Comparison of ENCODE assay signal across 32 cellular contexts in genomic region chr5:143946821-143947220, GRCh38.
"Had no signal": no experiment of that assay in that cellular context is flagged by ENCODE, and none has a peak within 500 bp of the region (broad histone marks: within the 10 kb centered on the region; RNA-seq: fewer than 3 reads in every experiment).

No MANE protein-coding gene starts in this region.

- H3K4me1 Mint-ChIP-seq: activated B cell treated with CpG ODN at 0.5 μM for 24 hours had no signal

- H3K27ac ChIP-seq: cardiac muscle cell, Peyer's patch, VCaP had no signal

- H3K9me3 ChIP-seq: Peyer's patch had no signal

- DNase-seq: activated B cell treated with CpG ODN at 0.5 μM for 24 hours; activated CD4-positive, alpha-beta memory T cell treated with anti-CD3 and anti-CD28 coated beads for 36 hours; activated CD4-positive, alpha-beta T cell treated with anti-CD3 and anti-CD28 coated beads for 4 hours; activated CD4-positive, alpha-beta T cell treated with anti-CD3 and anti-CD28 coated beads, Interleukin-2, amount 50 U/mL, for 1 hour; activated CD4-positive, CD25-positive, alpha-beta regulatory T cell treated with anti-CD3 and anti-CD28 coated beads, Interleukin-2, amount 50 U/mL, for 72 hours; activated CD8-positive, alpha-beta memory T cell treated with anti-CD3 and anti-CD28 coated beads, Interleukin-2, amount 50 U/mL, for 4 hours; activated gamma-delta T cell treated with Interleukin-2 at 50 U/mL for 16 hours; activated naive CD4-positive, alpha-beta T cell treated with anti-CD3 and anti-CD28 coated beads for 36 hours; activated T-cell treated with anti-CD3 and anti-CD28 coated beads for 4 hours; activated T-cell treated with anti-CD3 and anti-CD28 coated beads, Interleukin-2, amount 50 U/mL, for 4 hours; anterior cingulate cortex; NCI-H1092 treated with DMSO at 0.1 percent for 48 hours; NCI-H1417 treated with DMSO at 0.1 percent for 48 hours; NCI-H187 treated with DMSO at 0.1 percent for 48 hours; NCI-H2081; NCI-H2171 treated with DMSO at 0.1 percent for 48 hours; NCI-H226; NCI-H446 treated with DMSO at 0.1 percent for 48 hours; NCI-H524; PC-3; Peyer's patch; RPMI8226; SHP77 treated with DMSO at 0.1 percent for 48 hours; SW 1271; T-helper 1 cell; T-helper 2 cell; T-helper 9 cell had no signal

- H3K27me3 ChIP-seq: cardiac muscle cell, Peyer's patch had no signal

- H3K4me3 Mint-ChIP-seq: activated B cell treated with CpG ODN at 0.5 μM for 24 hours; activated CD4-positive, alpha-beta memory T cell treated with anti-CD3 and anti-CD28 coated beads for 36 hours; activated naive CD4-positive, alpha-beta T cell treated with anti-CD3 and anti-CD28 coated beads for 36 hours; activated T-cell treated with anti-CD3 and anti-CD28 coated beads, Interleukin-2, amount 50 U/mL, for 4 hours; activated T-helper 1 cell treated with anti-CD3 and anti-CD28 coated beads, Interleukin-12 subunit alpha, Interleukin-12 subunit beta, Interleukin-2, Interleukin-4 antibody, amounts not matched to agents 30 ng/mL and 10 ng/mL and 1 ng/mL, durations not matched to agents 14 hours and 24 hours and 36 hours had no signal

- H3K4me3 ChIP-seq: cardiac muscle cell, K562, Peyer's patch had no signal

- H3K36me3 ChIP-seq: cardiac muscle cell, Peyer's patch had no signal

- H3K4me1 ChIP-seq: Peyer's patch had no signal

- H3K36me3 Mint-ChIP-seq: activated CD4-positive, alpha-beta memory T cell treated with anti-CD3 and anti-CD28 coated beads for 36 hours had no signal

- H3K27ac Mint-ChIP-seq: activated B cell treated with CpG ODN at 0.5 μM for 24 hours; activated CD4-positive, alpha-beta memory T cell treated with anti-CD3 and anti-CD28 coated beads for 36 hours; activated naive CD4-positive, alpha-beta T cell treated with anti-CD3 and anti-CD28 coated beads for 36 hours; activated naive CD4-positive, alpha-beta T cell treated with anti-CD3 and anti-CD28 coated beads, Interleukin-2, amount 50 U/mL, for 72 hours; activated T-helper 1 cell treated with anti-CD3 and anti-CD28 coated beads, Interleukin-12 subunit alpha, Interleukin-12 subunit beta, Interleukin-2, Interleukin-4 antibody, amounts not matched to agents 30 ng/mL and 10 ng/mL and 1 ng/mL, durations not matched to agents 14 hours and 24 hours and 36 hours had no signal

- H3K27me3 Mint-ChIP-seq: activated CD4-positive, alpha-beta memory T cell treated with anti-CD3 and anti-CD28 coated beads for 36 hours had no signal
